In genomic region chr14:99628832-99629618, GRCh38 we compare ENCODE assay signal across 9 cellular contexts. TPM values are rescaled to one million over a fixed set of nuclear protein-coding genes. Genes with fewer than 3 reads are reported as not detected.
DNase-seq lines count a peak whose midpoint lies in the region; ATAC-seq and TF ChIP-seq lines count a peak whose summit lies in the region.
"Had no signal": no experiment of that assay in that cellular context is flagged by ENCODE, and none has a peak within 500 bp of the region (broad histone marks: within the 10 kb centered on the region; RNA-seq: fewer than 3 reads in every experiment).

No MANE protein-coding gene starts in this region.

- POLR2A ChIA-PET in naive thymus-derived CD8-positive, alpha-beta T cell (lab: Charles Lee) = no interaction called here

- whole genome bisulfite sequencing in esophagus squamous epithelium, 2 donors = 25 to 42% methylated on average over 8 to 12 of the region's 21 CpGs

- no peaks in the 10 kb centered on the region for H3K36me3 ChIP-seq in esophagus squamous epithelium

- in situ Hi-C loops in ACHN (cut with HindIII; ENCODE audit: low pct_ligation_motif_present, low pct_unique_long_range_greater_than_20kb, low sequenced_read_pairs) = no loop called here

- DNase-seq in ACHN = peak; percentile 61
- peak in 56 of 76 experiments; percentile 7 to 73 (median 34) for DNase-seq in HUDEP-2 (lab: John Stamatoyannopoulos, UW; ENCODE audit: unreplicated experiment in 76 of 76)
- peak; percentile 75 for DNase-seq in OCI-M1 (lab: John Stamatoyannopoulos, UW)
- DNase-seq in activated T-cell treated with anti-CD3 and anti-CD28 coated beads for 48 hours (ENCODE audit: low read depth) = peak; percentile 57
- DNase-seq in esophagus squamous epithelium (lab: John Stamatoyannopoulos, UW) = no peak
- peak; percentile 23 to 76 (median 50) for DNase-seq in naive thymus-derived CD8-positive, alpha-beta T cell
- DNase-seq in stimulated activated naive CD4-positive, alpha-beta T cell (lab: John Stamatoyannopoulos, UW) = peak; percentile 3 to 44 (median 39)

- H3K27ac ChIP-seq in esophagus squamous epithelium = no peak overlapping the region

- H3K36me3 Mint-ChIP-seq in naive thymus-derived CD8-positive, alpha-beta T cell = no peaks in the 10 kb centered on the region

- TF ChIP-seq CTCF in esophagus squamous epithelium (IDR thresholded peaks at IDR 0.05) = peak; percentile 75 to 99 (median 96)

- no peaks in the 10 kb centered on the region for H3K9me3 ChIP-seq in esophagus squamous epithelium

- H3K27ac Mint-ChIP-seq in naive thymus-derived CD8-positive, alpha-beta T cell = peak overlapping the region in 1 of 10 donors; percentile 53

- H3K27me3 Mint-ChIP-seq in naive thymus-derived CD8-positive, alpha-beta T cell = peaks cover 16 to 37% (median 18%) of the 10 kb centered on the region in 5 donors

- H3K4me3 ChIP-seq in esophagus squamous epithelium = no peak overlapping the region
- H3K4me3 ChIP-seq: skin epidermis had no signal

- H3K4me3 Mint-ChIP-seq in naive thymus-derived CD8-positive, alpha-beta T cell = no peak overlapping the region

- intact Hi-C loops in esophagus squamous epithelium (cut with DNase I) = loop anchor here (2.0 kb wide), 1 partner anchor 110 kb away; no protein-coding TSS in a partner anchor

- H3K4me1 Mint-ChIP-seq in naive thymus-derived CD8-positive, alpha-beta T cell = peaks cover 0 to 5% (median 2%) of the 10 kb centered on the region in 4 donors

- TF ChIP-seq POLR2A in esophagus squamous epithelium (IDR thresholded peaks at IDR 0.05) = no peak

- peaks cover 0 to 36% (median 7%) of the 10 kb centered on the region in 3 donors for H3K4me1 ChIP-seq in esophagus squamous epithelium

- peaks cover 0 to 3% (median 0%) of the 10 kb centered on the region in 4 donors for H3K27me3 ChIP-seq in esophagus squamous epithelium

- ATAC-seq in GM18907 (IDR thresholded peaks at IDR 0.05; ENCODE audit: unreplicated experiment) = peak; percentile 69
- peak; percentile 83 to 86 for ATAC-seq in naive thymus-derived CD8-positive, alpha-beta T cell

- no peaks in the 10 kb centered on the region for H3K9me3 Mint-ChIP-seq in naive thymus-derived CD8-positive, alpha-beta T cell

RNA-seq across cellular contexts. Expression of gene HHIPL1, which starts 15.9 kb away (rescaled TPM):
- total RNA-seq in esophagus squamous epithelium = 1 to 10 TPM in 1 of 4 donors, under 1 TPM in 2, not detected in 1; 0.22 to 1.3 (median 0.59) TPM
- total RNA-seq in naive thymus-derived CD8-positive, alpha-beta T cell = under 1 TPM; 0.34 to 0.36 TPM
- not detected for polyA plus RNA-seq in naive thymus-derived CD8-positive, alpha-beta T cell

RNA-seq across cellular contexts. Expression of gene CCDC85C, which starts 25.0 kb away (rescaled TPM):
- total RNA-seq in esophagus squamous epithelium = 10 to 100 TPM; 23.4 to 52.0 (median 27.1) TPM
- 10 to 100 TPM in 1 of 2 experiments, 1 to 10 TPM in 1; 9.0 to 10.1 TPM for total RNA-seq in naive thymus-derived CD8-positive, alpha-beta T cell
- 1 to 10 TPM in 2 of 3 donors, under 1 TPM in 1; 0.67 to 1.4 (median 1.3) TPM for polyA plus RNA-seq in naive thymus-derived CD8-positive, alpha-beta T cell

RNA-seq across cellular contexts. Expression of gene CYP46A1, which starts 55.1 kb away (rescaled TPM):
- 1 to 10 TPM in 1 of 4 donors, under 1 TPM in 1, not detected in 2; 0.04 to 1.1 TPM for total RNA-seq in esophagus squamous epithelium
- total RNA-seq in naive thymus-derived CD8-positive, alpha-beta T cell = under 1 TPM; 0.41 to 0.44 TPM
- under 1 TPM in 1 of 3 donors, not detected in 2; 0.02 TPM for polyA plus RNA-seq in naive thymus-derived CD8-positive, alpha-beta T cell
